16 cellular contexts compared by ENCODE assay signal in genomic region chr10:126500185-126500584, GRCh38.
DNase-seq lines count a peak whose midpoint lies in the region; ATAC-seq and FAIRE-seq lines count a peak whose summit lies in the region.
"Had no signal": no experiment of that assay in that cellular context is flagged by ENCODE, and none has a peak within 500 bp of the region (broad histone marks: within the 10 kb centered on the region; RNA-seq: fewer than 3 reads in every experiment).

No MANE protein-coding gene starts in this region.

- peak overlapping the region in 1 of 2 experiments; percentile 64 for H3K18ac ChIP-seq in mesenchymal stem cell (ENCODE audit: low read depth in 1 of 2, low read length in 2 of 2)

- no peak for ATAC-seq in HG03442 (IDR thresholded peaks at IDR 0.05; ENCODE audit: unreplicated experiment)
- ATAC-seq: HCT116 had no signal

- peaks cover 19% of the 10 kb centered on the region for H3K4me1 ChIP-seq in mesenchymal stem cell (ENCODE audit: control insufficient read depth, insufficient read depth, low read depth, low read length)
- H3K4me1 ChIP-seq: Caco-2 had no signal

- H3K9me3 ChIP-seq in mesenchymal stem cell (ENCODE audit: control insufficient read depth, low read length), result no peaks in the 10 kb centered on the region
- H3K9me3 ChIP-seq: Caco-2 had no signal

- FAIRE-seq in GM19239 (lab: Jason Lieb, UNC), result no peak

- peak overlapping the region; percentile 67 to 88 for H2BK12ac ChIP-seq in mesenchymal stem cell (ENCODE audit: low read length in 2 of 2)

- peak overlapping the region; percentile 43 for H4K91ac ChIP-seq in mesenchymal stem cell (ENCODE audit: low read length)

- H4K8ac ChIP-seq in mesenchymal stem cell (ENCODE audit: low read length), result no peak overlapping the region

- H3K23ac ChIP-seq in mesenchymal stem cell (ENCODE audit: low read length in 2 of 2), result no peak overlapping the region

- peak overlapping the region; percentile 39 for H2BK120ac ChIP-seq in mesenchymal stem cell (ENCODE audit: low read depth, low read length)

- WGBS in mesenchymal stem cell, result 92% methylated on average over 4 of the region's 4 CpGs

- no peak overlapping the region for H2BK5ac ChIP-seq in mesenchymal stem cell (ENCODE audit: low read depth, low read length, poor library complexity, severe bottlenecking)

- H3K27me3 ChIP-seq in mesenchymal stem cell (ENCODE audit: control insufficient read depth in 1 of 2, insufficient read depth in 1 of 2, low read length in 2 of 2), result no peaks in the 10 kb centered on the region

- no peak overlapping the region for H2AFZ ChIP-seq in mesenchymal stem cell (ENCODE audit: low read depth, low read length)
- H2AFZ ChIP-seq: GM23248 had no signal

- H3K4me2 ChIP-seq in mesenchymal stem cell (ENCODE audit: low read length, poor library complexity, severe bottlenecking), result no peak overlapping the region

- H3K4ac ChIP-seq in mesenchymal stem cell (ENCODE audit: low read depth in 1 of 2, low read length in 2 of 2), result peak overlapping the region in 1 of 2 experiments; percentile 63

- H3K4me3 ChIP-seq in mesenchymal stem cell (ENCODE audit: insufficient read depth in 1 of 2, low read depth in 1 of 2, low read length in 2 of 2), result no peak overlapping the region
- H3K4me3 ChIP-seq: GM23248 had no signal

- H3K9ac ChIP-seq in mesenchymal stem cell (ENCODE audit: low read length), result no peak overlapping the region
- H3K9ac ChIP-seq: GM23248 had no signal

- H3K27ac ChIP-seq in mesenchymal stem cell (ENCODE audit: low read length, poor library complexity, severe bottlenecking), result peak overlapping the region; percentile 17
- H3K27ac ChIP-seq: GM23248 had no signal

- H3K79me1 ChIP-seq in mesenchymal stem cell (replicated peaks; ENCODE audit: low read length, poor library complexity, severe bottlenecking), result no peaks in the 10 kb centered on the region

- H2AK5ac ChIP-seq in mesenchymal stem cell (ENCODE audit: low read length, severe bottlenecking), result peak overlapping the region; percentile 95

- H3K14ac ChIP-seq in mesenchymal stem cell (ENCODE audit: low read length in 2 of 2), result no peak overlapping the region

- H2BK15ac ChIP-seq in mesenchymal stem cell (ENCODE audit: low read depth, poor library complexity, severe bottlenecking), result no peak overlapping the region

- no peaks in the 10 kb centered on the region for H3K36me3 ChIP-seq in mesenchymal stem cell (ENCODE audit: control insufficient read depth in 1 of 2, insufficient read depth in 2 of 2, low read depth in 1 of 2, low read length in 2 of 2)

- DNase-seq in A172 (ENCODE audit: low spot score) (peak; percentile 27), EL (peak; percentile 13), NCI-H345 (lab: John Stamatoyannopoulos, UW) (peak; percentile 55), mesenchymal stem cell (no peak), T-helper 9 cell (no peak), GM19239 (ENCODE audit: insufficient read length, low spot score) (no peak)
- DNase-seq: Caco-2, KBM-7, NCI-H1092, NCI-H187 treated with DMSO at 0.1 percent for 48 hours, NCI-H524, SHP77 treated with DMSO at 0.1 percent for 48 hours, T-helper 1 cell had no signal

Comparison
In these comparisons a context has a peak if more than half of its experiments do, and no peak if none do; other contexts are left out.
1. DNase-seq: peak in A172 (single experiment), EL (single experiment) and NCI-H345 (single experiment); none in mesenchymal stem cell (single experiment), T-helper 9 cell (single experiment) and GM19239 (single experiment).